ENCODE assay signal across 1 cellular context in genomic region chr5:55154893-55155292, GRCh38.
TF ChIP-seq lines count a peak whose summit lies in the region.

No MANE protein-coding gene starts in this region.

TF ChIP-seq in GM23338, 12 proteins besides CTCF, POLR2A, EP300 and RAD21 (continued from another document):
- TF ChIP-seq ZNF462 (CRISPR knock-in tag; IDR thresholded peaks at IDR 0.05) (no peak), REST (IDR thresholded peaks at IDR 0.05; ENCODE audit: unreplicated experiment) (no peak), ZNF114 (CRISPR knock-in tag; IDR thresholded peaks at IDR 0.05) (no peak)
TF ChIP-seq in GM23338: peak in this region for 0.
